8 cellular contexts compared by ENCODE assay signal in the genomic region with DNA sequence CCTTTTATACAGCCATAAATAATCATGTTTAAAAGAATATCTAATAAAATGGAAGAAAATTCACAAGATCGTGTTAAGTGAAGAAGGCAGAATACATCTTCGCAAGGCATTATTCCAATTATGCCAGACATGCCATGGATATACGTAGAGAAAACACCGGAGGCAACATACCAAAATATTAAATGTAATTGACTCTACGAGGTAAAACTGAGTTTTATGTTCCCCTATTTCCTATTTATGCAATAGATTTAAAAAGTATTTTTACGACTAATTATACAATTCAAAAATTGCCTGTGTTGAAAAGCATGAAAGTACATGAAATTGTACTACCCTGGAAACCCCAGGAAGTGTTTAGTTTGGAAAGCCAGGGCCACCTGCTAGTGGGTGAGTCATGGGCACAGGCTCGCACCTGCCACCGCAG. TPM values are rescaled to one million over a fixed set of nuclear protein-coding genes. Genes with fewer than 3 reads are reported as not detected.
DNase-seq lines count a peak whose midpoint lies in the region; TF ChIP-seq lines count a peak whose summit lies in the region.

No MANE protein-coding gene starts in this region.

- H3K4me2 ChIP-seq in mammary epithelial cell (ENCODE audit: insufficient read depth, low read depth, low read length): peak overlapping the region; percentile 87

- H2AFZ ChIP-seq in mammary epithelial cell (ENCODE audit: low read depth, low read length): peak overlapping the region; percentile 78

- H3K36me3 ChIP-seq in ES-I3 (ENCODE audit: insufficient read depth, low read length) (peaks cover 7% of the 10 kb centered on the region; the same call in 1 of the 2 replicates), KOPT-K1 (ENCODE audit: insufficient read depth, low read length) (peaks cover 21% of the 10 kb centered on the region), mammary epithelial cell (ENCODE audit: insufficient read depth, low read length) (no peaks in the 10 kb centered on the region), mucosa of stomach (ENCODE audit: control insufficient read depth, insufficient read depth, low read length) (no peaks in the 10 kb centered on the region)

- H3K4me1 ChIP-seq in ES-I3 (ENCODE audit: insufficient read depth, low read length) (peaks cover 15% of the 10 kb centered on the region), mammary epithelial cell (ENCODE audit: insufficient read depth, low read length) (peaks cover 10% of the 10 kb centered on the region), mucosa of stomach (ENCODE audit: control insufficient read depth, insufficient read depth, low read length) (peaks cover 28% of the 10 kb centered on the region)

- H3K4me3 ChIP-seq in mammary epithelial cell (replicated peaks in 1 of 3; ENCODE audit: insufficient read depth in 1 of 3, low read depth in 2 of 3, low read length in 3 of 3) (peak overlapping the region in 2 of 3 experiments; percentile 55 to 61), mucosa of stomach (ENCODE audit: low read length) (peak overlapping the region; percentile 74)

- H3K9me3 ChIP-seq in ES-I3 (ENCODE audit: control insufficient read depth, insufficient read depth, low read length) (no peaks in the 10 kb centered on the region), KOPT-K1 (ENCODE audit: insufficient read depth, low read length, poor library complexity, severe bottlenecking) (no peaks in the 10 kb centered on the region), mammary epithelial cell (replicated peaks; ENCODE audit: insufficient read depth, low read length) (no peaks in the 10 kb centered on the region), mucosa of stomach (ENCODE audit: control insufficient read depth, low read length) (no peaks in the 10 kb centered on the region)

- H3K27me3 ChIP-seq in mammary epithelial cell (ENCODE audit: insufficient read depth, low read length): no peaks in the 10 kb centered on the region
- no peaks in the 10 kb centered on the region for H3K27me3 ChIP-seq in mucosa of stomach (ENCODE audit: control insufficient read depth, insufficient read depth, low read length)

- DNase-seq in mammary epithelial cell (peak; percentile 72), posterior vena cava (ENCODE audit: low spot score) (no peak), NCI-H69 (lab: John Stamatoyannopoulos, UW) (no peak), NCI-H2196 (lab: John Stamatoyannopoulos, UW; ENCODE audit: unreplicated experiment) (no peak)
- DNase-seq in stimulated activated naive CD4-positive, alpha-beta T cell (lab: John Stamatoyannopoulos, UW): no peak

- CTCF ChIA-PET in mammary epithelial cell (lab: Charles Lee; ENCODE audit: low non-redundant PET): no interaction called here

- WGBS in mammary epithelial cell (ENCODE audit: low coverage, missing lambda C conversion rate): 21% methylated on average over 8 of the region's 8 CpGs

- no peaks in the 10 kb centered on the region for H3K79me2 ChIP-seq in mammary epithelial cell (ENCODE audit: insufficient read depth, low read length)

- intact Hi-C loops in mammary epithelial cell (cut with micrococcal nuclease): no loop called here
- intact Hi-C loops in posterior vena cava (cut with DNase I): no loop called here

- dilution Hi-C loops in mammary epithelial cell (cut with HindIII; ENCODE audit: low sequenced_read_pairs): no loop called here

- no TSS peak for BruUV-seq in mammary epithelial cell (replicated peaks; lab: Mats Ljungman, UMichigan)

- in situ Hi-C loops in mammary epithelial cell (cut with MboI; ENCODE audit: low sequenced_read_pairs in 2 of 2): no loop called here

- no peaks in the 10 kb centered on the region for H4K20me1 ChIP-seq in mammary epithelial cell (ENCODE audit: insufficient read depth, low read length)

- H3K9ac ChIP-seq in ES-I3 (ENCODE audit: low read depth, low read length) (peak overlapping the region; percentile 67), mammary epithelial cell (ENCODE audit: insufficient read depth, low read length) (no peak overlapping the region), mucosa of stomach (ENCODE audit: low read length) (peak overlapping the region; percentile 95)

- TF ChIP-seq CTCF in mammary epithelial cell (conservative IDR thresholded peaks at IDR 0.05 in 1 of 2, IDR thresholded peaks at IDR 0.05 in 1 of 2; ENCODE audit: extremely low read depth in 1 of 2, insufficient read depth in 1 of 2, low read depth in 1 of 2, low read length in 2 of 2): no peak

- H3K27ac ChIP-seq in KOPT-K1 (ENCODE audit: low read depth, low read length, poor library complexity, severe bottlenecking) (peak overlapping the region; percentile 99), mammary epithelial cell (ENCODE audit: insufficient read depth, low read depth, low read length) (no peak overlapping the region)

RNA-seq across cellular contexts. Expression of a gene that starts 0.9 kb away (rescaled TPM):
- total RNA-seq in mammary epithelial cell (10 to 100 TPM in 1 of 2 donors, 1 to 10 TPM in 1; 5.6 to 33.5 TPM), posterior vena cava (10 to 100 TPM; 48.9 to 50.5 TPM)
- polyA plus RNA-seq in mammary epithelial cell: 3.9 TPM
- 4.7 TPM for polyA minus RNA-seq in mammary epithelial cell

RNA-seq across cellular contexts. Expression of a gene that starts 11.4 kb away (rescaled TPM):
- total RNA-seq in mammary epithelial cell (1 to 10 TPM; 2.0 to 2.3 TPM), posterior vena cava (1 to 10 TPM; 4.6 to 5.0 TPM)
- polyA plus RNA-seq in mammary epithelial cell: 1.1 TPM
- 2.6 TPM for polyA minus RNA-seq in mammary epithelial cell

RNA-seq across cellular contexts. Expression of a gene that starts 26.3 kb away (rescaled TPM):
- total RNA-seq in mammary epithelial cell (under 1 TPM in 1 of 2 donors, not detected in 1; 0.17 TPM), posterior vena cava (100 to 1,000 TPM; 123 to 153 TPM)
- polyA plus RNA-seq in mammary epithelial cell: 0.23 TPM
- not detected for polyA minus RNA-seq in mammary epithelial cell

RNA-seq across cellular contexts. Expression of a gene that starts 44.3 kb away (rescaled TPM):
- total RNA-seq in mammary epithelial cell (1 to 10 TPM; 1.6 to 8.3 TPM), posterior vena cava (1 to 10 TPM in 1 of 2 donors, under 1 TPM in 1; 1.00 to 1.7 TPM)
- 1.2 TPM for polyA plus RNA-seq in mammary epithelial cell
- polyA minus RNA-seq in mammary epithelial cell: 5.7 TPM

RNA-seq across cellular contexts. Expression of a gene that starts 44.5 kb away (rescaled TPM):
- total RNA-seq in mammary epithelial cell: 10 to 100 TPM in 1 of 2 donors, under 1 TPM in 1; 0.73 to 18.0 TPM
- 0.93 TPM for polyA plus RNA-seq in mammary epithelial cell
- polyA minus RNA-seq in mammary epithelial cell: 0.26 TPM
- total RNA-seq in posterior vena cava: 1 to 10 TPM; 2.2 to 2.6 TPM

Comparison
In these comparisons a context has a peak if more than half of its experiments do, and no peak if none do; other contexts are left out.
1. RNA of a gene that starts 26.3 kb away (total RNA-seq): 123 to 153 TPM in posterior vena cava; 0.17 TPM in mammary epithelial cell; every median in the first group is over 100 times any median in the second.